ENCODE assay signal across 17 cellular contexts in genomic region chr10:126564297-126564888, GRCh38.
DNase-seq lines count a peak whose midpoint lies in the region; ATAC-seq lines count a peak whose summit lies in the region.
"Had no signal": no experiment of that assay in that cellular context is flagged by ENCODE, and none has a peak within 500 bp of the region (broad histone marks: within the 10 kb centered on the region; RNA-seq: fewer than 3 reads in every experiment).

No MANE protein-coding gene starts in this region.

- peak; percentile 60 to 69 for ATAC-seq in activated naive CD4-positive, alpha-beta T cell treated with anti-CD3 and anti-CD28 coated beads, Interleukin-2, amount 50 U/mL, for 72 hours
- no peak for ATAC-seq in GM21528 (IDR thresholded peaks at IDR 0.05; ENCODE audit: low FRiP score, unreplicated experiment)

- peak overlapping the region; percentile 68 for H2BK12ac ChIP-seq in neuronal stem cell (ENCODE audit: low read length)

- H2BK120ac ChIP-seq in neuronal stem cell (ENCODE audit: low read depth, low read length): no peak overlapping the region

- DNase-seq in DMS 273 (lab: John Stamatoyannopoulos, UW; ENCODE audit: unreplicated experiment): peak; percentile 2
- no peak for DNase-seq in DMS 273 treated with DMSO at 0.1 percent for 48 hours (lab: John Stamatoyannopoulos, UW)
- DNase-seq in activated naive CD4-positive, alpha-beta T cell treated with anti-CD3 and anti-CD28 coated beads, Interleukin-2, amount 50 U/mL, for 72 hours (ENCODE audit: low spot score in 2 of 2): no peak
- no peak for DNase-seq in activated naive CD4-positive, alpha-beta T cell (lab: John Stamatoyannopoulos, UW)
- DNase-seq in caudate nucleus (lab: John Stamatoyannopoulos, UW): no peak
- no peak for DNase-seq in neuronal stem cell (ENCODE audit: low spot score)
- DNase-seq in activated CD4-positive, alpha-beta T cell treated with anti-CD3 and anti-CD28 coated beads, Interleukin-2, amount 50 U/mL, for 48 hours: no peak
- DNase-seq: H7, NCI-H1436 treated with DMSO at 0.1 percent for 48 hours, NCI-H2081 treated with DMSO at 0.1 percent for 48 hours, NCI-H345, NCI-H526 treated with DMSO at 0.1 percent for 48 hours, RPMI8226 had no signal

- H3K9me3 Mint-ChIP-seq in activated naive CD4-positive, alpha-beta T cell treated with anti-CD3 and anti-CD28 coated beads, Interleukin-2, amount 50 U/mL, for 72 hours: peaks cover 0 to 17% of the 10 kb centered on the region in 2 donors

- H2BK15ac ChIP-seq in neuronal stem cell (ENCODE audit: low read length): peak overlapping the region; percentile 50

- no peak overlapping the region for H3K4ac ChIP-seq in neuronal stem cell (ENCODE audit: low read length)

- peaks cover 0 to 12% of the 10 kb centered on the region in 2 donors for H3K9me3 ChIP-seq in neuronal stem cell (replicated peaks in 1 of 2; ENCODE audit: control insufficient read depth in 2 of 2, insufficient read depth in 1 of 2, low read depth in 1 of 2, low read length in 2 of 2)
- H3K9me3 ChIP-seq: BLaER1 treated with 17β-estradiol and CSF1 and Interleukin-3, amounts not matched to agents 10 nM and 100 nM had no signal

- peak overlapping the region; percentile 27 for H2AK5ac ChIP-seq in neuronal stem cell (ENCODE audit: low read depth, low read length)

- H3K4me1 ChIP-seq in neuronal stem cell (ENCODE audit: control insufficient read depth in 2 of 2, insufficient read depth in 1 of 2, low read depth in 1 of 2, low read length in 2 of 2): peaks cover 0 to 21% of the 10 kb centered on the region in 2 donors
- H3K4me1 ChIP-seq: BLaER1 treated with 17β-estradiol and CSF1 and Interleukin-3, amounts not matched to agents 10 nM and 100 nM had no signal

- H3K18ac ChIP-seq in neuronal stem cell (ENCODE audit: low read length): peak overlapping the region; percentile 57

- H3K14ac ChIP-seq in neuronal stem cell (ENCODE audit: low read length): peak overlapping the region; percentile 56

- H3K9ac ChIP-seq in neuronal stem cell (ENCODE audit: low read depth, low read length, poor library complexity): no peak overlapping the region
- H3K9ac ChIP-seq: BLaER1 treated with 17β-estradiol and CSF1 and Interleukin-3, amounts not matched to agents 10 nM and 100 nM; KMS-11 had no signal

- no peaks in the 10 kb centered on the region for H3K27me3 ChIP-seq in neuronal stem cell (ENCODE audit: control insufficient read depth in 3 of 3, insufficient read depth in 3 of 3, low read depth in 1 of 3, low read length in 3 of 3)
- H3K27me3 ChIP-seq: BLaER1 treated with 17β-estradiol and CSF1 and Interleukin-3, amounts not matched to agents 10 nM and 100 nM had no signal

- H2BK5ac ChIP-seq in neuronal stem cell (ENCODE audit: low read length): peak overlapping the region; percentile 32

- H3K27ac ChIP-seq in caudate nucleus (ENCODE audit: low read depth, low read length) (peak overlapping the region; percentile 99), neuronal stem cell (replicated peaks; ENCODE audit: low read length) (no peak overlapping the region)
- H3K27ac ChIP-seq: 22Rv1; BLaER1 treated with 17β-estradiol and CSF1 and Interleukin-3, amounts not matched to agents 10 nM and 100 nM; KMS-11 had no signal

- no CpG with 5 or more reads among the region's 4 CpGs for WGBS in neuronal stem cell (ENCODE audit: extremely low coverage in 2 of 2, insufficient read length in 2 of 2, insufficient replicate concordance in 1 of 2), 2 donors

- H3K79me1 ChIP-seq in neuronal stem cell (ENCODE audit: low read depth, low read length): no peaks in the 10 kb centered on the region

- no peak overlapping the region for H3K23ac ChIP-seq in neuronal stem cell (ENCODE audit: low read depth, low read length, poor library complexity)

- no peak overlapping the region for H3K4me2 ChIP-seq in neuronal stem cell (ENCODE audit: insufficient read depth, low read length, poor library complexity, severe bottlenecking)
- H3K4me2 ChIP-seq: BLaER1 treated with 17β-estradiol and CSF1 and Interleukin-3, amounts not matched to agents 10 nM and 100 nM; KMS-11 had no signal

- peaks cover 0 to 4% of the 10 kb centered on the region in 2 donors for H3K36me3 Mint-ChIP-seq in activated naive CD4-positive, alpha-beta T cell treated with anti-CD3 and anti-CD28 coated beads, Interleukin-2, amount 50 U/mL, for 72 hours

- H3K27ac Mint-ChIP-seq in activated naive CD4-positive, alpha-beta T cell treated with anti-CD3 and anti-CD28 coated beads, Interleukin-2, amount 50 U/mL, for 72 hours: no peak overlapping the region

- no peak overlapping the region for H4K91ac ChIP-seq in neuronal stem cell (ENCODE audit: low read depth, low read length, poor library complexity)

- H3K36me3 ChIP-seq in neuronal stem cell (replicated peaks in 1 of 2; ENCODE audit: control insufficient read depth in 2 of 2, insufficient read depth in 2 of 2, low read length in 2 of 2): no peaks in the 10 kb centered on the region
- H3K36me3 ChIP-seq: BLaER1 treated with 17β-estradiol and CSF1 and Interleukin-3, amounts not matched to agents 10 nM and 100 nM had no signal

- H4K8ac ChIP-seq in neuronal stem cell (ENCODE audit: low read depth, low read length): no peak overlapping the region

- no peak overlapping the region for H3K4me3 ChIP-seq in neuronal stem cell (ENCODE audit: low read length in 2 of 2)
- H3K4me3 ChIP-seq: BLaER1 treated with 17β-estradiol and CSF1 and Interleukin-3, amounts not matched to agents 10 nM and 100 nM had no signal

- H2AFZ ChIP-seq in neuronal stem cell (ENCODE audit: low read length): no peak overlapping the region
